In genomic region chr2:101252408-101253012, GRCh38 we compare ENCODE assay signal across 8 cellular contexts. TPM values are rescaled to one million over a fixed set of nuclear protein-coding genes. Genes with fewer than 3 reads are reported as not detected.
DNase-seq lines count a peak whose midpoint lies in the region; ATAC-seq and TF ChIP-seq lines count a peak whose summit lies in the region.

CNOT11 (plus strand) TSS chr2:101252886; CDS start chr2:101252965, 79 bp downstream.

- H3K9me3 Mint-ChIP-seq in activated T-helper 17 cell treated with anti-CD3 and anti-CD28 coated beads, Interleukin-2, amount 50 U/mL, for 72 hours, result no peaks in the 10 kb centered on the region
- no peaks in the 10 kb centered on the region for H3K9me3 Mint-ChIP-seq in natural killer cell treated with Interleukin-12 subunit alpha and Interleukin-12 subunit beta and Interleukin-15 and Interleukin-18, amount 100 ng/mL, for 72 hours

- peak within 1 kb of the TSS; percentile 85 for H3K27ac ChIP-seq in RWPE1

- TF ChIP-seq CTCF in LNCaP clone FGC (IDR thresholded peaks at IDR 0.05; ENCODE audit: control insufficient read depth, extremely low read depth, insufficient read depth), result no peak
- TF ChIP-seq CTCF in RWPE1 (conservative IDR thresholded peaks at IDR 0.05; ENCODE audit: low read depth), result peak; percentile 2; the same call in 1 of the 2 replicates

- CTCF ChIA-PET in RWPE1 (lab: Yijun Ruan, JAX), result interaction anchor here (0.6 to 0.9 kb wide), 4 partner anchors 68 to 686 kb away, joined by 3 to 4 read pairs (median 4); no protein-coding TSS in a partner anchor

- POLR2A ChIA-PET in RWPE1 (lab: Yijun Ruan, JAX; ENCODE audit: low non-redundant PET), result no interaction called here

- H3K4me3 ChIP-seq in LNCaP clone FGC (ENCODE audit: low read depth, low read length), result peak within 1 kb of the TSS; percentile 78

- no peaks in the 10 kb centered on the region for H3K27me3 Mint-ChIP-seq in activated T-helper 17 cell treated with anti-CD3 and anti-CD28 coated beads, Interleukin-2, amount 50 U/mL, for 72 hours
- no peaks in the 10 kb centered on the region for H3K27me3 Mint-ChIP-seq in natural killer cell treated with Interleukin-12 subunit alpha and Interleukin-12 subunit beta and Interleukin-15 and Interleukin-18, amount 100 ng/mL, for 72 hours

- DNase-seq in Daoy (ENCODE audit: low read depth) (peak; percentile 98), GOT3 (lab: John Stamatoyannopoulos, UW) (peak; percentile 96), LNCaP clone FGC (ENCODE audit: low read depth) (peak; percentile 93), RWPE1 (ENCODE audit: low spot score) (peak; percentile 92), fibroblast of peridontal ligament (ENCODE audit: extremely low read depth) (peak; percentile 98)
- DNase-seq in natural killer cell treated with Interleukin-12 subunit alpha and Interleukin-12 subunit beta and Interleukin-15 and Interleukin-18, amount 100 ng/mL, for 72 hours (ENCODE audit: low spot score), result peak; percentile 99
- peak; percentile 99 for DNase-seq in stimulated activated naive CD8-positive, alpha-beta T cell treated with anti-CD3 and anti-CD28 coated beads, Interleukin-15, Interleukin-2, amounts not matched to agents 100 U/mL and 50 U/mL, for 24 hours

- H3K4me1 Mint-ChIP-seq in activated T-helper 17 cell treated with anti-CD3 and anti-CD28 coated beads, Interleukin-2, amount 50 U/mL, for 72 hours, result peaks cover 19% of the 10 kb centered on the region
- H3K4me1 Mint-ChIP-seq in natural killer cell treated with Interleukin-12 subunit alpha and Interleukin-12 subunit beta and Interleukin-15 and Interleukin-18, amount 100 ng/mL, for 72 hours (ENCODE audit: low read depth in 2 of 2), result peaks cover 25 to 33% of the 10 kb centered on the region in 2 donors

- peaks cover 32% of the 10 kb centered on the region for H3K36me3 Mint-ChIP-seq in activated T-helper 17 cell treated with anti-CD3 and anti-CD28 coated beads, Interleukin-2, amount 50 U/mL, for 72 hours (ENCODE audit: low read depth)
- peaks cover 5% of the 10 kb centered on the region for H3K36me3 Mint-ChIP-seq in natural killer cell treated with Interleukin-12 subunit alpha and Interleukin-12 subunit beta and Interleukin-15 and Interleukin-18, amount 100 ng/mL, for 72 hours

- ATAC-seq in activated T-helper 17 cell treated with anti-CD3 and anti-CD28 coated beads, Interleukin-2, amount 50 U/mL, for 72 hours (replicated peaks), result peak; percentile 91
- peak; percentile 92 to 96 for ATAC-seq in natural killer cell treated with Interleukin-12 subunit alpha and Interleukin-12 subunit beta and Interleukin-15 and Interleukin-18, amount 100 ng/mL, for 72 hours
- peak; percentile 94 for ATAC-seq in stimulated activated naive CD8-positive, alpha-beta T cell treated with anti-CD3 and anti-CD28 coated beads, Interleukin-15, Interleukin-2, amounts not matched to agents 100 U/mL and 50 U/mL, for 24 hours

- peak within 1 kb of the TSS; percentile 87 for H3K4me3 Mint-ChIP-seq in activated T-helper 17 cell treated with anti-CD3 and anti-CD28 coated beads, Interleukin-2, amount 50 U/mL, for 72 hours
- H3K4me3 Mint-ChIP-seq in natural killer cell treated with Interleukin-12 subunit alpha and Interleukin-12 subunit beta and Interleukin-15 and Interleukin-18, amount 100 ng/mL, for 72 hours, result peak within 1 kb of the TSS; percentile 97

- H3K27ac Mint-ChIP-seq in activated T-helper 17 cell treated with anti-CD3 and anti-CD28 coated beads, Interleukin-2, amount 50 U/mL, for 72 hours, result peak within 1 kb of the TSS; percentile 93
- peak within 1 kb of the TSS; percentile 94 for H3K27ac Mint-ChIP-seq in natural killer cell treated with Interleukin-12 subunit alpha and Interleukin-12 subunit beta and Interleukin-15 and Interleukin-18, amount 100 ng/mL, for 72 hours

RNA-seq across cellular contexts. Expression of gene CNOT11, which starts in this region (rescaled TPM):
- 36.4 and 46.3 TPM in 2 replicates for total RNA-seq in Daoy (2014; rRNA removed; shearing (Covaris generic))
- total RNA-seq in activated T-helper 17 cell treated with anti-CD3 and anti-CD28 coated beads, Interleukin-2, amount 50 U/mL, for 72 hours, result 10 to 100 TPM; 38.5 to 56.1 TPM
- total RNA-seq in natural killer cell treated with Interleukin-12 subunit alpha and Interleukin-12 subunit beta and Interleukin-15 and Interleukin-18, amount 100 ng/mL, for 72 hours, result 10 to 100 TPM; 51.2 to 53.4 TPM

Comparison
In these comparisons a context has a peak if more than half of its experiments do, and no peak if none do; other contexts are left out.
1. Peak in every context shown above with its lines: DNase-seq, ATAC-seq, H3K4me3 ChIP-seq and H3K27ac ChIP-seq.